ENCODE assay signal across 1 cellular context in genomic region chr10:52215745-52216361, GRCh38.
TF ChIP-seq lines count a peak whose summit lies in the region.

No MANE protein-coding gene starts in this region.

TF ChIP-seq in GM23338, 12 proteins besides CTCF, POLR2A, EP300 and RAD21 (continued from another document):
- TF ChIP-seq, protein P1, sequence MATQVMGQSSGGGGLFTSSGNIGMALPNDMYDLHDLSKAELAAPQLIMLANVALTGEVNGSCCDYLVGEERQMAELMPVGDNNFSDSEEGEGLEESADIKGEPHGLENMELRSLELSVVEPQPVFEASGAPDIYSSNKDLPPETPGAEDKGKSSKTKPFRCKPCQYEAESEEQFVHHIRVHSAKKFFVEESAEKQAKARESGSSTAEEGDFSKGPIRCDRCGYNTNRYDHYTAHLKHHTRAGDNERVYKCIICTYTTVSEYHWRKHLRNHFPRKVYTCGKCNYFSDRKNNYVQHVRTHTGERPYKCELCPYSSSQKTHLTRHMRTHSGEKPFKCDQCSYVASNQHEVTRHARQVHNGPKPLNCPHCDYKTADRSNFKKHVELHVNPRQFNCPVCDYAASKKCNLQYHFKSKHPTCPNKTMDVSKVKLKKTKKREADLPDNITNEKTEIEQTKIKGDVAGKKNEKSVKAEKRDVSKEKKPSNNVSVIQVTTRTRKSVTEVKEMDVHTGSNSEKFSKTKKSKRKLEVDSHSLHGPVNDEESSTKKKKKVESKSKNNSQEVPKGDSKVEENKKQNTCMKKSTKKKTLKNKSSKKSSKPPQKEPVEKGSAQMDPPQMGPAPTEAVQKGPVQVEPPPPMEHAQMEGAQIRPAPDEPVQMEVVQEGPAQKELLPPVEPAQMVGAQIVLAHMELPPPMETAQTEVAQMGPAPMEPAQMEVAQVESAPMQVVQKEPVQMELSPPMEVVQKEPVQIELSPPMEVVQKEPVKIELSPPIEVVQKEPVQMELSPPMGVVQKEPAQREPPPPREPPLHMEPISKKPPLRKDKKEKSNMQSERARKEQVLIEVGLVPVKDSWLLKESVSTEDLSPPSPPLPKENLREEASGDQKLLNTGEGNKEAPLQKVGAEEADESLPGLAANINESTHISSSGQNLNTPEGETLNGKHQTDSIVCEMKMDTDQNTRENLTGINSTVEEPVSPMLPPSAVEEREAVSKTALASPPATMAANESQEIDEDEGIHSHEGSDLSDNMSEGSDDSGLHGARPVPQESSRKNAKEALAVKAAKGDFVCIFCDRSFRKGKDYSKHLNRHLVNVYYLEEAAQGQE (IDR thresholded peaks at IDR 0.05; ENCODE audit: unreplicated experiment) = no peak
- TF ChIP-seq ZNF462 (CRISPR knock-in tag; IDR thresholded peaks at IDR 0.05) (no peak), STAT1 (IDR thresholded peaks at IDR 0.05; ENCODE audit: unreplicated experiment) (no peak), EZH2 (IDR thresholded peaks at IDR 0.05; ENCODE audit: low read depth, unreplicated experiment) (no peak)
